31 cellular contexts compared by ENCODE assay signal in genomic region chr9:114626415-114627029, GRCh38. TPM values are rescaled to one million over a fixed set of nuclear protein-coding genes. Genes with fewer than 3 reads are reported as not detected.
"Had no signal": no experiment of that assay in that cellular context is flagged by ENCODE, and none has a peak within 500 bp of the region (broad histone marks: within the 10 kb centered on the region; RNA-seq: fewer than 3 reads in every experiment).

No MANE protein-coding gene starts in this region.

- H3K9me3 Mint-ChIP-seq: natural killer cell; stimulated activated effector memory CD8-positive, alpha-beta T cell treated with anti-CD3 and anti-CD28 coated beads, Interleukin-12 subunit alpha, Interleukin-12 subunit beta, amount 100 ng/mL, for 72 hours had no signal

- H3K27ac Mint-ChIP-seq: natural killer cell; stimulated activated effector memory CD8-positive, alpha-beta T cell treated with anti-CD3 and anti-CD28 coated beads, Interleukin-12 subunit alpha, Interleukin-12 subunit beta, amount 100 ng/mL, for 72 hours had no signal

- H3K4me1 Mint-ChIP-seq: stimulated activated effector memory CD8-positive, alpha-beta T cell treated with anti-CD3 and anti-CD28 coated beads, Interleukin-12 subunit alpha, Interleukin-12 subunit beta, amount 100 ng/mL, for 72 hours had no signal

- DNase-seq: dorsolateral prefrontal cortex; effector CD4-positive, alpha-beta T cell; foreskin fibroblast; heart left ventricle; kidney; mesenchymal stem cell; natural killer cell; nucleus accumbens; right cardiac atrium; sigmoid colon; stimulated activated CD4-positive, alpha-beta T cell treated with anti-CD3 and anti-CD28 coated beads, Interleukin-2, amount 100 ng/mL, for 24 hours; stimulated activated CD4-positive, alpha-beta T cell treated with anti-CD3 and anti-CD28 coated beads, Interleukin-4, amount 100 ng/mL, for 24 hours; stimulated activated naive CD4-positive, alpha-beta T cell treated with Interleukin-2 at 50 U/mL for 16 hours; stomach; thyroid gland; trophoblast cell had no signal

- ATAC-seq: esophagus mucosa; gastroesophageal sphincter; heart left ventricle; left lobe of liver; natural killer cell; right cardiac atrium; stimulated activated effector memory CD8-positive, alpha-beta T cell treated with anti-CD3 and anti-CD28 coated beads, Interleukin-12 subunit alpha, Interleukin-12 subunit beta, amount 100 ng/mL, for 72 hours had no signal

- H3K4me3 ChIP-seq: dorsolateral prefrontal cortex, gastroesophageal sphincter, heart left ventricle, hepatocyte, prostate gland, sigmoid colon, stomach, thyroid gland had no signal

- H3K9me3 ChIP-seq: gastroesophageal sphincter, heart left ventricle, prostate gland, sigmoid colon, stomach, thyroid gland had no signal

- H3K36me3 Mint-ChIP-seq: natural killer cell had no signal

- H3K4me3 Mint-ChIP-seq: natural killer cell; stimulated activated effector memory CD8-positive, alpha-beta T cell treated with anti-CD3 and anti-CD28 coated beads, Interleukin-12 subunit alpha, Interleukin-12 subunit beta, amount 100 ng/mL, for 72 hours had no signal

RNA-seq across cellular contexts. Expression of gene TEX53, which starts 31.1 kb away (rescaled TPM):
- total RNA-seq: cerebellum, dorsolateral prefrontal cortex, esophagus mucosa, gastroesophageal sphincter, heart left ventricle, hepatocyte, kidney, left lobe of liver, lower leg skin, lung microvascular endothelial cell, mononuclear cell, natural killer cell, osteocyte, prostate gland, right cardiac atrium, sigmoid colon, skeletal muscle tissue, stomach, subcutaneous adipose tissue, temporal lobe, thyroid gland, urinary bladder had no signal

RNA-seq across cellular contexts. Expression of gene TEX48, which starts 55.5 kb away (rescaled TPM):
- total RNA-seq: cerebellum, dorsolateral prefrontal cortex, esophagus mucosa, gastroesophageal sphincter, heart left ventricle, hepatocyte, kidney, left lobe of liver, lower leg skin, lung microvascular endothelial cell, mononuclear cell, natural killer cell, osteocyte, prostate gland, right cardiac atrium, sigmoid colon, skeletal muscle tissue, stomach, subcutaneous adipose tissue, temporal lobe, thyroid gland, urinary bladder had no signal
